ENCODE assay signal across 31 cellular contexts in genomic region chr20:10970109-10970508, GRCh38.
DNase-seq lines count a peak whose midpoint lies in the region; FAIRE-seq and TF ChIP-seq lines count a peak whose summit lies in the region.
"Had no signal": no experiment of that assay in that cellular context is flagged by ENCODE, and none has a peak within 500 bp of the region (broad histone marks: within the 10 kb centered on the region; RNA-seq: fewer than 3 reads in every experiment).

No MANE protein-coding gene starts in this region.

- no peaks in the 10 kb centered on the region for H4K20me1 ChIP-seq in keratinocyte (ENCODE audit: control insufficient read depth, extremely low read depth, insufficient read depth, low read length)

- H3K9me3 Mint-ChIP-seq in osteocyte (ENCODE audit: unreplicated experiment): peaks cover 11% of the 10 kb centered on the region
- no peaks in the 10 kb centered on the region for H3K9me3 Mint-ChIP-seq in activated CD4-positive, alpha-beta T cell treated with anti-CD3 and anti-CD28 coated beads, Interleukin-2, amount 10 ng/mL, durations not matched to agents 7 days and 5 days

- DNase-seq in A172 (ENCODE audit: low spot score) (peak; percentile 41), HT1080 (ENCODE audit: low read depth) (peak; percentile 18), bronchial epithelial cell (ENCODE audit: low read depth) (peak; percentile 47), keratinocyte (ENCODE audit: low read depth, low spot score) (no peak), osteocyte (ENCODE audit: extremely low spot score, unreplicated experiment) (no peak), middle frontal gyrus (ENCODE audit: extremely low spot score, low spot score) (no peak), NCI-H187 (lab: John Stamatoyannopoulos, UW) (no peak)
- no peak for DNase-seq in activated CD4-positive, alpha-beta T cell treated with anti-CD3 and anti-CD28 coated beads, Interleukin-2, amount 10 ng/mL, durations not matched to agents 7 days and 5 days
- DNase-seq: activated CD4-positive, alpha-beta T cell treated with anti-CD3 and anti-CD28 coated beads, Interleukin-2, amount 50 U/mL, for 1 hour; activated naive CD4-positive, alpha-beta T cell treated with anti-CD3 and anti-CD28 coated beads, Interleukin-2, amount 50 U/mL, for 16 hours; amniotic stem cell; DMS153; effector CD4-positive, alpha-beta T cell; foreskin melanocyte; mesendoderm; MV-4-11; naive B cell; NCI-H1436 treated with DMSO at 0.1 percent for 48 hours; NCI-H2107; NCI-H446; nucleus accumbens; Right ventricle myocardium superior; uterus had no signal

- no peak for TF ChIP-seq CTCF in bronchial epithelial cell (IDR thresholded peaks at IDR 0.05; ENCODE audit: insufficient read depth, low read length, severe bottlenecking)
- TF ChIP-seq CTCF in keratinocyte (optimal IDR thresholded peaks at IDR 0.05 in 1 of 3, IDR thresholded peaks at IDR 0.05 in 1 of 3, conservative IDR thresholded peaks at IDR 0.05 in 1 of 3; ENCODE audit: extremely low read depth in 1 of 3, insufficient read depth in 2 of 3, low read length in 3 of 3): no peak
- TF ChIP-seq CTCF in osteocyte (IDR thresholded peaks at IDR 0.05): no peak

- CTCF ChIA-PET in activated CD4-positive, alpha-beta T cell treated with anti-CD3 and anti-CD28 coated beads, Interleukin-2, amount 10 ng/mL, durations not matched to agents 7 days and 5 days (lab: Charles Lee): no interaction called here

- FAIRE-seq in bronchial epithelial cell (lab: Jason Lieb, UNC): no peak
- peak; percentile 62 for FAIRE-seq in keratinocyte (lab: Jason Lieb, UNC)
- FAIRE-seq: GM18507, HTR-8/SVneo had no signal

- dilution Hi-C loops in keratinocyte (cut with MboI; ENCODE audit: extremely low pct_ligation_motif_present, low sequenced_read_pairs): no loop called here

- no peaks in the 10 kb centered on the region for H3K36me3 Mint-ChIP-seq in osteocyte (ENCODE audit: unreplicated experiment)
- H3K36me3 Mint-ChIP-seq in activated CD4-positive, alpha-beta T cell treated with anti-CD3 and anti-CD28 coated beads, Interleukin-2, amount 10 ng/mL, durations not matched to agents 7 days and 5 days (ENCODE audit: low read depth): no peaks in the 10 kb centered on the region
- H3K36me3 Mint-ChIP-seq: naive B cell, WTC11 had no signal

- H3K27ac Mint-ChIP-seq in osteocyte (ENCODE audit: unreplicated experiment): no peak overlapping the region
- H3K27ac Mint-ChIP-seq in activated CD4-positive, alpha-beta T cell treated with anti-CD3 and anti-CD28 coated beads, Interleukin-2, amount 10 ng/mL, durations not matched to agents 7 days and 5 days: no peak overlapping the region
- H3K27ac Mint-ChIP-seq: B cell; naive B cell; stimulated activated naive CD8-positive, alpha-beta T cell treated with anti-CD3 and anti-CD28 coated beads, Interleukin-15, Interleukin-2, amounts not matched to agents 100 ng/mL and 50 ng/mL, for 24 hours; WTC11 had no signal

- no peak overlapping the region for H3K4me2 ChIP-seq in keratinocyte (ENCODE audit: control insufficient read depth, extremely low read depth, insufficient read depth, low read depth, low read length)
- H3K4me2 ChIP-seq: KMS-11 had no signal

- H3K4me1 Mint-ChIP-seq in osteocyte (ENCODE audit: unreplicated experiment): peaks cover 10% of the 10 kb centered on the region
- no peaks in the 10 kb centered on the region for H3K4me1 Mint-ChIP-seq in activated CD4-positive, alpha-beta T cell treated with anti-CD3 and anti-CD28 coated beads, Interleukin-2, amount 10 ng/mL, durations not matched to agents 7 days and 5 days
- H3K4me1 Mint-ChIP-seq: B cell, naive B cell had no signal

- H3K79me2 ChIP-seq in keratinocyte (ENCODE audit: control insufficient read depth, insufficient read depth, low read length): no peaks in the 10 kb centered on the region

- no peaks in the 10 kb centered on the region for H3K27me3 Mint-ChIP-seq in osteocyte (ENCODE audit: unreplicated experiment)
- H3K27me3 Mint-ChIP-seq in activated CD4-positive, alpha-beta T cell treated with anti-CD3 and anti-CD28 coated beads, Interleukin-2, amount 10 ng/mL, durations not matched to agents 7 days and 5 days: no peaks in the 10 kb centered on the region
- H3K27me3 Mint-ChIP-seq: B cell; naive B cell; stimulated activated naive CD8-positive, alpha-beta T cell treated with anti-CD3 and anti-CD28 coated beads, Interleukin-15, Interleukin-2, amounts not matched to agents 100 ng/mL and 50 ng/mL, for 24 hours had no signal

- H3K9ac ChIP-seq in keratinocyte (ENCODE audit: control insufficient read depth, extremely low read depth, insufficient read depth, low read length): no peak overlapping the region
- H3K9ac ChIP-seq: KMS-11 had no signal

- no peaks in the 10 kb centered on the region for H3K36me3 ChIP-seq in bronchial epithelial cell (ENCODE audit: control insufficient read depth, insufficient read depth, low read length)
- H3K36me3 ChIP-seq in keratinocyte (ENCODE audit: control insufficient read depth in 2 of 2, extremely low read depth in 1 of 2, insufficient read depth in 2 of 2, low read length in 2 of 2): no peaks in the 10 kb centered on the region
- H3K36me3 ChIP-seq: HAP-1, thoracic aorta, uterus had no signal

- H3K4me3 Mint-ChIP-seq in osteocyte (ENCODE audit: unreplicated experiment): no peak overlapping the region
- H3K4me3 Mint-ChIP-seq in activated CD4-positive, alpha-beta T cell treated with anti-CD3 and anti-CD28 coated beads, Interleukin-2, amount 10 ng/mL, durations not matched to agents 7 days and 5 days: no peak overlapping the region
- H3K4me3 Mint-ChIP-seq: B cell; naive B cell; stimulated activated naive CD8-positive, alpha-beta T cell treated with anti-CD3 and anti-CD28 coated beads, Interleukin-15, Interleukin-2, amounts not matched to agents 100 ng/mL and 50 ng/mL, for 24 hours; WTC11 had no signal

- POLR2A ChIA-PET in activated CD4-positive, alpha-beta T cell treated with anti-CD3 and anti-CD28 coated beads, Interleukin-2, amount 10 ng/mL, durations not matched to agents 7 days and 5 days (lab: Charles Lee): no interaction called here

- H3K27me3 ChIP-seq in bronchial epithelial cell (ENCODE audit: control insufficient read depth, insufficient read depth, low read length) (no peaks in the 10 kb centered on the region), keratinocyte (ENCODE audit: control insufficient read depth, extremely low read depth, insufficient read depth, low read length) (no peaks in the 10 kb centered on the region)
- H3K27me3 ChIP-seq: uterus had no signal

- no peaks in the 10 kb centered on the region for H3K9me3 ChIP-seq in keratinocyte (ENCODE audit: control insufficient read depth, low read depth, low read length)
- H3K9me3 ChIP-seq: HAP-1, thoracic aorta, uterus had no signal

- H3K4me3 ChIP-seq in bronchial epithelial cell (ENCODE audit: low read depth, low read length) (no peak overlapping the region), keratinocyte (ENCODE audit: control insufficient read depth in 2 of 3, extremely low read depth in 1 of 3, insufficient read depth in 2 of 3, low read depth in 1 of 3, low read length in 3 of 3) (no peak overlapping the region)
- H3K4me3 ChIP-seq: HAP-1, thoracic aorta, uterus had no signal

- peak overlapping the region; percentile 62 for H2AFZ ChIP-seq in keratinocyte (ENCODE audit: control insufficient read depth, low read length)

- H3K27ac ChIP-seq in keratinocyte (ENCODE audit: control insufficient read depth, insufficient read depth, low read length): no peak overlapping the region
- H3K27ac ChIP-seq: KMS-11, thoracic aorta, uterus had no signal

- no peaks in the 10 kb centered on the region for H3K9me1 ChIP-seq in keratinocyte (ENCODE audit: control insufficient read depth, extremely low read depth, insufficient read depth, low read length)

- peaks cover 5% of the 10 kb centered on the region for H3K4me1 ChIP-seq in keratinocyte (ENCODE audit: control insufficient read depth, extremely low read depth, insufficient read depth, low read length)
- H3K4me1 ChIP-seq: HAP-1, uterus had no signal

Comparison
In these comparisons a context has a peak if more than half of its experiments do, and no peak if none do; other contexts are left out.
1. DNase-seq: peak in A172 (single experiment), HT1080 (single experiment) and bronchial epithelial cell (single experiment); none in keratinocyte (single experiment), osteocyte (single experiment), middle frontal gyrus (single experiment), activated CD4-positive, alpha-beta T cell treated with anti-CD3 and anti-CD28 coated beads, Interleukin-2, amount 10 ng/mL, durations not matched to agents 7 days and 5 days (single experiment) and NCI-H187 (0 of 2).